ENCODE assay signal across 8 cellular contexts in the genomic region with DNA sequence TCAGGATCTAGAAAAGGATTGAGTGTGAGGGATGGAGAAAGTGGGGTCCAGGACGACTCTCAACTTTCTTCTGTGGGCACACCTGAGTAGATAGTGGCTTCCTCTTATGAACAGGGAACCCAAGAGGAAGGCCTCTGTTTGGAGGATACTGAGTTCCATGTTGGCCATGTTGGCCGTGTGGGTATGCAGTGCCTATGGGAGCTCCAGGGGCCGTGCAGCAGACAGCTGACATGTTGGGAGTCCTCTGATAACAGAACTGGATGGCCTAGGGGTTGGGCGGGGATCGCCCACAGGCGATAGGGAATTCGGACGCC. TPM values are rescaled to one million over a fixed set of nuclear protein-coding genes. Genes with fewer than 3 reads are reported as not detected.
A peak's percentile ranks its signal among the peaks of the same experiment; 100 is the strongest.
DNase-seq lines count a peak whose midpoint lies in the region; ATAC-seq, FAIRE-seq and TF ChIP-seq lines count a peak whose summit lies in the region.

No MANE protein-coding gene starts in this region.

- SMC1A ChIA-PET in GM12878 (lab: Charles Lee; ENCODE audit: uncharacterized antibody, unreplicated experiment): interaction anchor here (1.1 to 1.9 kb wide), 4 partner anchors 21 to 78 kb away, joined by 3 to 6 read pairs (median 4); no protein-coding TSS in a partner anchor

- DNase-seq in GM12865 (ENCODE audit: low read depth) (no peak), GM12878 (ENCODE audit: low read depth, low spot score) (no peak), mesendoderm (no peak), aorta (no peak)
- DNase-seq in activated CD4-positive, alpha-beta T cell treated with anti-CD3 and anti-CD28 coated beads, Interleukin-2, amount 50 U/mL, for 1 hour: no peak

- POLR2A ChIA-PET in GM12878 (lab: Charles Lee): interaction anchor here (0.5 to 2.9 kb wide), 9 partner anchors 10 to 1196 kb away, joined by 3 to 13 read pairs (median 3); partner anchors contain the start of genes ARMH1 and TMEM53

- WGBS in GM12878 (ENCODE audit: insufficient coverage, insufficient replicate concordance, low lambda C conversion rate, missing lambda C conversion rate): 0% methylated on average over 8 of the region's 8 CpGs
- no CpG with 5 or more reads among the region's 8 CpGs for WGBS in mesendoderm (ENCODE audit: extremely low coverage, insufficient coverage, low lambda C conversion rate)
- WGBS in aorta, 2 donors: 15 to 16% methylated on average over 8 of the region's 8 CpGs

- no peaks in the 10 kb centered on the region for H3K4me1 ChIP-seq in GM12878 (ENCODE audit: control insufficient read depth, insufficient read depth, low read length)
- H3K4me1 ChIP-seq in mesendoderm (ENCODE audit: control insufficient read depth, low read depth, low read length): peaks cover 8% of the 10 kb centered on the region
- no peaks in the 10 kb centered on the region for H3K4me1 ChIP-seq in aorta (ENCODE audit: control insufficient read depth in 1 of 2, insufficient read depth in 2 of 2, low read length in 2 of 2)

- CTCF ChIA-PET in GM12878 (lab: Yijun Ruan, JAX): interaction anchor here (1.0 to 5.7 kb wide), 6 partner anchors 16 to 419 kb away, joined by 3 to 70 read pairs (median 4); partner anchors contain the start of gene DMAP1

- no peaks in the 10 kb centered on the region for H3K27me3 ChIP-seq in GM12878 (replicated peaks in 1 of 2; ENCODE audit: control insufficient read depth in 2 of 2, insufficient read depth in 2 of 2, low read length in 1 of 2)
- no peaks in the 10 kb centered on the region for H3K27me3 ChIP-seq in mesendoderm (ENCODE audit: insufficient read depth, low read length, poor library complexity)
- no peaks in the 10 kb centered on the region for H3K27me3 ChIP-seq in aorta (ENCODE audit: control insufficient read depth in 1 of 2, insufficient read depth in 2 of 2, low read length in 1 of 2)

- H3K36me3 ChIP-seq in GM12878 (ENCODE audit: control insufficient read depth in 2 of 2, insufficient read depth in 2 of 2, low read length in 1 of 2) (peaks cover 8 to 12% of the 10 kb centered on the region in 2 experiments; a peak in 3 of 4 replicates), mesendoderm (ENCODE audit: control insufficient read depth, insufficient read depth, low read length) (peaks cover 8% of the 10 kb centered on the region), aorta (ENCODE audit: control insufficient read depth in 1 of 2, insufficient read depth in 2 of 2, low read length in 1 of 2) (no peaks in the 10 kb centered on the region)

- H2AK5ac ChIP-seq in mesendoderm (ENCODE audit: low read length): peak overlapping the region; percentile 71

- H4K20me1 ChIP-seq in GM12878 (ENCODE audit: control insufficient read depth, insufficient read depth): no peaks in the 10 kb centered on the region

- no peak overlapping the region for H2BK120ac ChIP-seq in mesendoderm (ENCODE audit: low read depth, low read length)

- ATAC-seq in HG03175 (IDR thresholded peaks at IDR 0.05; ENCODE audit: unreplicated experiment): peak; percentile 17
- peak; percentile 59 for ATAC-seq in GM12878
- ATAC-seq in aorta (ENCODE audit: low FRiP score): no peak
- no peak for ATAC-seq in GM19455 (IDR thresholded peaks at IDR 0.05; ENCODE audit: unreplicated experiment)
- ATAC-seq in GM21786 (IDR thresholded peaks at IDR 0.05; ENCODE audit: unreplicated experiment): no peak

- H3K27ac ChIP-seq in GM12878 (ENCODE audit: control insufficient read depth, insufficient read depth): peak overlapping the region; percentile 94
- peak overlapping the region; percentile 83 for H3K27ac ChIP-seq in mesendoderm (ENCODE audit: low read depth, low read length)
- H3K27ac ChIP-seq in aorta (ENCODE audit: low read depth in 1 of 2, low read length in 2 of 2): peak overlapping the region; percentile 5 to 88

- TF ChIP-seq RAD21 in GM12878 (IDR thresholded peaks at IDR 0.05; ENCODE audit: insufficient read depth, low read depth, low read length): no peak

- H3K4me2 ChIP-seq in GM12878 (ENCODE audit: control insufficient read depth, insufficient read depth) (peak overlapping the region; percentile 94), mesendoderm (ENCODE audit: low read length) (peak overlapping the region; percentile 70)

- H3K9me3 ChIP-seq in GM12878 (replicated peaks; ENCODE audit: control insufficient read depth, insufficient read depth, low read length): no peaks in the 10 kb centered on the region
- no peaks in the 10 kb centered on the region for H3K9me3 ChIP-seq in aorta (ENCODE audit: control insufficient read depth, low read length)

- no peak for TF ChIP-seq EP300 in GM12878 (IDR thresholded peaks at IDR 0.05; ENCODE audit: borderline replicate concordance in 1 of 2, control insufficient read depth in 1 of 2, low read depth in 2 of 2, low read length in 2 of 2)

- TF ChIP-seq POLR2A in GM12878 (IDR thresholded peaks at IDR 0.05; ENCODE audit: low read depth, low read length): no peak

- in situ Hi-C loops in GM12878 (cut with MboI): no loop called here

- peak overlapping the region; percentile 77 for H3K4me3 ChIP-seq in GM12865 (ENCODE audit: low read depth, low read length)
- peak overlapping the region; percentile 98 for H3K4me3 ChIP-seq in GM12878
- peak overlapping the region; percentile 47 for H3K4me3 ChIP-seq in mesendoderm (ENCODE audit: low read length)
- peak overlapping the region; percentile 61 to 80 for H3K4me3 ChIP-seq in aorta (ENCODE audit: low read length in 2 of 2)

- RAD21 ChIA-PET in GM12878 (lab: Charles Lee; ENCODE audit: unreplicated experiment): interaction anchor here (0.7 to 1.6 kb wide), 3 partner anchors 11 to 1634 kb away, joined by 3 to 6 read pairs (median 3); partner anchors contain the start of gene TMEM53

- H3K56ac ChIP-seq in mesendoderm (ENCODE audit: low read length): peak overlapping the region; percentile 94

- H4K5ac ChIP-seq in mesendoderm (ENCODE audit: low read length): peak overlapping the region; percentile 88

- no peak overlapping the region for H3K23ac ChIP-seq in mesendoderm (ENCODE audit: low read length)

- H4K8ac ChIP-seq in mesendoderm (ENCODE audit: low read depth, low read length): peak overlapping the region; percentile 67

- H2AFZ ChIP-seq in GM12878 (ENCODE audit: control insufficient read depth, low read depth, low read length): peak overlapping the region; percentile 58

- peak overlapping the region; percentile 29 for H3K4ac ChIP-seq in mesendoderm (ENCODE audit: low read depth, low read length)

- H3K79me1 ChIP-seq in mesendoderm (ENCODE audit: low read length): peaks cover 23% of the 10 kb centered on the region

- FAIRE-seq in GM12878 (lab: Jason Lieb, UNC): peak; percentile 78

- H3K79me2 ChIP-seq in GM12878 (ENCODE audit: control insufficient read depth, insufficient read depth, low read length) (peaks cover 19% of the 10 kb centered on the region), mesendoderm (ENCODE audit: control insufficient read depth, insufficient read depth, low read length) (peaks cover 9% of the 10 kb centered on the region)

- peak overlapping the region; percentile 7 for H3K18ac ChIP-seq in mesendoderm (ENCODE audit: low read length)

- TSS peak; percentile 83 for BruUV-seq in GM12878 (replicated peaks; lab: Mats Ljungman, UMichigan)

- H2BK5ac ChIP-seq in mesendoderm (ENCODE audit: low read length): peak overlapping the region; percentile 78

- H3K9ac ChIP-seq in GM12878 (ENCODE audit: control insufficient read depth, insufficient read depth, low read length): peak overlapping the region; percentile 90
- peak overlapping the region; percentile 89 for H3K9ac ChIP-seq in mesendoderm (ENCODE audit: low read length)

- no peak overlapping the region for H2BK15ac ChIP-seq in mesendoderm (replicated peaks; ENCODE audit: low read depth)

- intact Hi-C loops in GM12878 (cut with micrococcal nuclease; ENCODE audit: unreplicated experiment) (no loop called here), aorta (cut with DNase I) (no loop called here)

- TF ChIP-seq CTCF in GM12865 (IDR thresholded peaks at IDR 0.05; ENCODE audit: insufficient read depth, low read depth, low read length, missing control alignments) (no peak), GM12878 (IDR thresholded peaks at IDR 0.05 in 2 of 3, conservative IDR thresholded peaks at IDR 0.05 in 1 of 3; ENCODE audit: control insufficient read depth in 2 of 3, extremely low read depth in 1 of 3, insufficient read depth in 1 of 3, low read depth in 3 of 3, low read length in 3 of 3) (no peak)

RNA-seq across cellular contexts. Expression of gene TMEM53, which starts 43.0 kb away (rescaled TPM):
- total RNA-seq in GM12878 (2013; cell fraction: nucleolus; rRNA removed): 6.8 and 6.9 TPM in 2 replicates
- 11.7 and 16.7 TPM in 2 replicates for total RNA-seq in GM12878 (2014; rRNA removed)
- 6.9 and 7.1 TPM in 2 replicates for total RNA-seq in GM12878 (2014; rRNA removed; fragmentation: Illumina TruSeq; extraction: Trizol)
- 13.2 and 13.8 TPM in 2 replicates for total RNA-seq in GM12878 (2021)
- polyA plus RNA-seq in GM12878 (2011; ENCODE audit: low read depth): 4.5 TPM
- 3.8 and 6.6 TPM in 2 replicates for polyA plus RNA-seq in GM12878 (2011; rRNA removed)
- 15.3 and 18.0 TPM in 2 replicates for polyA plus RNA-seq in GM12878 (2011; cell fraction: cytosol; rRNA removed)
- polyA plus RNA-seq in GM12878 (2011; cell fraction: nucleus; rRNA removed): 10.2 and 12.0 TPM in 2 replicates
- polyA plus RNA-seq in GM12878 (2012): 10.5 and 12.2 TPM in 2 replicates
- polyA plus RNA-seq in GM12878 (2014; fragmentation: Illumina TruSeq; extraction: Trizol): 4.6 and 8.4 TPM in 2 replicates
- 1 to 10 TPM; 3.1 to 6.2 TPM for polyA plus RNA-seq in GM12878 (2014; fragmentation: Nextera tagmentation; extraction: Ambion mirVana)
- 17.4 and 18.4 TPM in 2 replicates for polyA plus RNA-seq in GM12878 (2014; rRNA removed)
- polyA plus RNA-seq in GM12878 (2016; fragmentation: Nextera tagmentation; extraction: Ambion mirVana): 10 to 100 TPM; 22.5 to 23.9 TPM
- polyA minus RNA-seq in GM12878 (2011; rRNA and poly(A)+ RNA removed): 5.7 and 11.4 TPM in 2 replicates
- 5.7 and 6.1 TPM in 2 replicates for polyA minus RNA-seq in GM12878 (2011; cell fraction: cytosol; rRNA and poly(A)+ RNA removed)
- 2.7 and 3.1 TPM in 2 replicates for polyA minus RNA-seq in GM12878 (2011; cell fraction: nucleus; rRNA and poly(A)+ RNA removed)
- polyA plus RNA-seq in mesendoderm (2013, experiment 1 of 2): 5.8 TPM
- 5.4 TPM for polyA plus RNA-seq in mesendoderm (2013, experiment 2 of 2)
- total RNA-seq in aorta: 1 to 10 TPM; 5.4 to 6.6 TPM
- polyA plus RNA-seq in aorta: 1 to 10 TPM; 8.4 to 9.9 TPM

RNA-seq across cellular contexts. Expression of gene ARMH1, which starts 43.2 kb away (rescaled TPM):
- total RNA-seq in GM12878 (2013; cell fraction: nucleolus; rRNA removed): 3.4 and 5.6 TPM in 2 replicates
- total RNA-seq in GM12878 (2014; rRNA removed) (17.1 and 26.5 TPM in 2 replicates), GM12878 (2014; rRNA removed; fragmentation: Illumina TruSeq; extraction: Trizol) (8.5 and 10.3 TPM in 2 replicates), GM12878 (2021) (15.9 and 18.1 TPM in 2 replicates), aorta (1 to 10 TPM; 1.5 to 6.7 TPM)
- 0.87 TPM for polyA plus RNA-seq in GM12878 (2011; ENCODE audit: low read depth)
- polyA plus RNA-seq in GM12878 (2011; rRNA removed) (1.7 and 2.6 TPM in 2 replicates), GM12878 (2014; fragmentation: Illumina TruSeq; extraction: Trizol) (3.8 and 8.3 TPM in 2 replicates), GM12878 (2014; fragmentation: Nextera tagmentation; extraction: Ambion mirVana) (1 to 10 TPM in 1 of 2 experiments, under 1 TPM in 1; 0.93 to 1.8 TPM), GM12878 (2014; rRNA removed) (43.9 and 45.9 TPM in 2 replicates), GM12878 (2016; fragmentation: Nextera tagmentation; extraction: Ambion mirVana) (1 to 10 TPM; 5.6 to 8.1 TPM), aorta (1 to 10 TPM in 1 of 2 donors, under 1 TPM in 1; 0.63 to 2.0 TPM)
- polyA plus RNA-seq in GM12878 (2011; cell fraction: cytosol; rRNA removed): 2.3 and 4.7 TPM in 2 replicates
- 36.5 and 40.7 TPM in 2 replicates for polyA plus RNA-seq in GM12878 (2011; cell fraction: nucleus; rRNA removed)
- polyA plus RNA-seq in GM12878 (2012): 7.7 and 10.3 TPM in 2 replicates
- 0.80 and 1.3 TPM in 2 replicates for polyA minus RNA-seq in GM12878 (2011; rRNA and poly(A)+ RNA removed)
- polyA minus RNA-seq in GM12878 (2011; cell fraction: cytosol; rRNA and poly(A)+ RNA removed): not detected in 2 replicates
- 0.48 and 1.9 TPM in 2 replicates for polyA minus RNA-seq in GM12878 (2011; cell fraction: nucleus; rRNA and poly(A)+ RNA removed)
- polyA plus RNA-seq in mesendoderm (2013, experiment 1 of 2): 0.27 TPM
- polyA plus RNA-seq in mesendoderm (2013, experiment 2 of 2): 0.10 TPM

Comparison
In these comparisons a context has a peak if more than half of its experiments do, and no peak if none do; other contexts are left out.
1. H3K4me3 ChIP-seq: peak in every context shown above with its lines; median percentile 98 in GM12878; 77 in GM12865; 70 in aorta; 47 in mesendoderm.
2. ATAC-seq: peak in HG03175 (single experiment) and GM12878 (single experiment); none in aorta (single experiment), GM19455 (single experiment) and GM21786 (single experiment).
3. Peak in every context shown above with its lines, with median percentiles within 50 percentile points of each other: H3K27ac ChIP-seq.